In genomic region chr7:13963925-13964324, GRCh38 we compare ENCODE assay signal across 16 cellular contexts. TPM values are rescaled to one million over a fixed set of nuclear protein-coding genes. Genes with fewer than 3 reads are reported as not detected.
DNase-seq lines count a peak whose midpoint lies in the region; ATAC-seq lines count a peak whose summit lies in the region.
"Had no signal": no experiment of that assay in that cellular context is flagged by ENCODE, and none has a peak within 500 bp of the region (broad histone marks: within the 10 kb centered on the region; RNA-seq: fewer than 3 reads in every experiment).

No MANE protein-coding gene starts in this region.

- no peaks in the 10 kb centered on the region for H3K27me3 ChIP-seq in H7 (ENCODE audit: control insufficient read depth, insufficient read depth, low read length)
- H3K27me3 ChIP-seq: BE2C had no signal

- DNase-seq in H7: peak; percentile 26
- DNase-seq in SK-MEL-5 (ENCODE audit: low read depth, low spot score): peak; percentile 87
- peak; percentile 8 for DNase-seq in iPS-NIHi11 (ENCODE audit: low spot score)
- no peak for DNase-seq in DMS79 treated with DMSO at 0.1 percent for 48 hours (lab: John Stamatoyannopoulos, UW)
- DNase-seq: ACHN; BE2C; CD4-positive, CD25-positive, alpha-beta regulatory T cell; CD8-positive, alpha-beta memory T cell; COR-L47; DMS 273 treated with DMSO at 0.1 percent for 48 hours; DMS53; GDM1; IMR-90 had no signal

- no peak overlapping the region for H3K4me3 ChIP-seq in H7 (ENCODE audit: insufficient read depth, low read depth, low read length)
- H3K4me3 ChIP-seq: K562 had no signal

- no peaks in the 10 kb centered on the region for H3K36me3 ChIP-seq in H7 (replicated peaks; ENCODE audit: control insufficient read depth, insufficient read depth, low read length)
- H3K36me3 ChIP-seq: BE2C had no signal

- ATAC-seq in HG02678 (IDR thresholded peaks at IDR 0.05; ENCODE audit: unreplicated experiment) (no peak), HG02759 (IDR thresholded peaks at IDR 0.05; ENCODE audit: unreplicated experiment) (no peak)
- ATAC-seq: K562 had no signal

- in situ Hi-C loops in SK-MEL-5 (cut with HindIII; ENCODE audit: low pct_unique_long_range_greater_than_20kb, low sequenced_read_pairs): no loop called here

RNA-seq across cellular contexts. Expression of gene ETV1, which starts 25.5 kb away (rescaled TPM):
- total RNA-seq in H7 (2014; rRNA removed; shearing (Covaris generic)): 45.3 and 45.6 TPM in 2 replicates
- 34.6 and 39.8 TPM in 2 replicates for total RNA-seq in SK-MEL-5 (2014; rRNA removed; shearing (Covaris generic))
- 41.5 and 49.8 TPM in 2 replicates for polyA plus RNA-seq in SK-MEL-5 (2015; cell fraction: cytosol; rRNA removed)
- 166 and 174 TPM in 2 replicates for polyA plus RNA-seq in SK-MEL-5 (2015; cell fraction: nucleus; rRNA removed)
